Comparison of ENCODE assay signal across 1 cellular context in the genomic region with DNA sequence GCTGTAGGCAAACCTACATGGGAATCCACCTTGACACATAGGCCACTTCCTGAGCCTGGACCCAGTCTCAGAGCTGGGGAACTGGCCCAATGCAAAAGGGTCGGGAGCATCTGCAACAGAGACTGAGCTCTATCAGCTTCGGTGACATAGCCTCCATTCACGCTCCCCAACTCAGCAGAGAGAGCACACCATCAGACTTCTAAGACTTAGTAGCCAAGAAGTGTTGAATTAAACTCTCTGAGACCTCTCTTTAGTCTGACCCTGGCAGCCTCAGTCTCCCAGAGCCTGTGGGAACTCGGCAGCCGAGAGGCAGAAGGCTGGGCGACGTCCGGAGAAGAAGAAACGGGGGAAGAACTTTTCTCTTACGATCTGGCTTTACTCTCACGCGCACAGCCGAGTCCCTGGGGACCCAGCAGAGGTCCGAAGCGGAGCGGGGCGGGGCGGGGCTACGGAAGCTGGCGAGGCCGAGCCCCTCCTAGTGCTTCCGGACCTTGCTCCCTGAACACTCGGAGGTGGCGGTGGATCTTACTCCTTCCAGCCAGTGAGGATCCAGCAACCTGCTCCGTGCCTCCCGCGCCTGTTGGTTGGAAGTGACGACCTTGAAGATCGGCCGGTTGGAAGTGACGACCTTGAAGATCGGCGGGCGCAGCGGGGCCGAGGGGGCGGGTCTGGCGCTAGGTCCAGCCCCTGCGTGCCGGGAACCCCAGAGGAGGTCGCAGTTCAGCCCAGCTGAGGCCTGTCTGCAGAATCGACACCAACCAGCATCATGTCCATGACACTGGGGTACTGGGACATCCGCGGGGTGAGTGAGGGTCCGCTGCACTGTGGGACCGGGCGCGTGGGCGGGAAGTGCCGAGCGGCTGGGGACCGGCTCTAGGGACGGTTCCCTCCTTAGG.
TF ChIP-seq lines count a peak whose summit lies in the region.

A gene (plus strand): TSS at position 476 of the 896 bp plus-strand sequence. CDS start 291 bp downstream, at position 767.

TF ChIP-seq in K562, 482 proteins besides CTCF, POLR2A, EP300 and RAD21 (continued from another document and continues in another):
- peak; percentile 25; the same call in 1 of the 2 replicates for TF ChIP-seq MBD2 (IDR thresholded peaks at IDR 0.05; ENCODE audit: borderline replicate concordance, low read depth)
- TF ChIP-seq, protein P1, sequence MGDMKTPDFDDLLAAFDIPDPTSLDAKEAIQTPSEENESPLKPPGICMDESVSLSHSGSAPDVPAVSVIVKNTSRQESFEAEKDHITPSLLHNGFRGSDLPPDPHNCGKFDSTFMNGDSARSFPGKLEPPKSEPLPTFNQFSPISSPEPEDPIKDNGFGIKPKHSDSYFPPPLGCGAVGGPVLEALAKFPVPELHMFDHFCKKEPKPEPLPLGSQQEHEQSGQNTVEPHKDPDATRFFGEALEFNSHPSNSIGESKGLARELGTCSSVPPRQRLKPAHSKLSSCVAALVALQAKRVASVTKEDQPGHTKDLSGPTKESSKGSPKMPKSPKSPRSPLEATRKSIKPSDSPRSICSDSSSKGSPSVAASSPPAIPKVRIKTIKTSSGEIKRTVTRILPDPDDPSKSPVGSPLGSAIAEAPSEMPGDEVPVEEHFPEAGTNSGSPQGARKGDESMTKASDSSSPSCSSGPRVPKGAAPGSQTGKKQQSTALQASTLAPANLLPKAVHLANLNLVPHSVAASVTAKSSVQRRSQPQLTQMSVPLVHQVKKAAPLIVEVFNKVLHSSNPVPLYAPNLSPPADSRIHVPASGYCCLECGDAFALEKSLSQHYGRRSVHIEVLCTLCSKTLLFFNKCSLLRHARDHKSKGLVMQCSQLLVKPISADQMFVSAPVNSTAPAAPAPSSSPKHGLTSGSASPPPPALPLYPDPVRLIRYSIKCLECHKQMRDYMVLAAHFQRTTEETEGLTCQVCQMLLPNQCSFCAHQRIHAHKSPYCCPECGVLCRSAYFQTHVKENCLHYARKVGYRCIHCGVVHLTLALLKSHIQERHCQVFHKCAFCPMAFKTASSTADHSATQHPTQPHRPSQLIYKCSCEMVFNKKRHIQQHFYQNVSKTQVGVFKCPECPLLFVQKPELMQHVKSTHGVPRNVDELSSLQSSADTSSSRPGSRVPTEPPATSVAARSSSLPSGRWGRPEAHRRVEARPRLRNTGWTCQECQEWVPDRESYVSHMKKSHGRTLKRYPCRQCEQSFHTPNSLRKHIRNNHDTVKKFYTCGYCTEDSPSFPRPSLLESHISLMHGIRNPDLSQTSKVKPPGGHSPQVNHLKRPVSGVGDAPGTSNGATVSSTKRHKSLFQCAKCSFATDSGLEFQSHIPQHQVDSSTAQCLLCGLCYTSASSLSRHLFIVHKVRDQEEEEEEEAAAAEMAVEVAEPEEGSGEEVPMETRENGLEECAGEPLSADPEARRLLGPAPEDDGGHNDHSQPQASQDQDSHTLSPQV (IDR thresholded peaks at IDR 0.05): 0 out of 2 replicates have a peak, but pooled peaks have one; percentile 41
- no peak for TF ChIP-seq ZBTB17 (CRISPR knock-in tag; IDR thresholded peaks at IDR 0.05)
- TF ChIP-seq ZNF121 (CRISPR knock-in tag; conservative IDR thresholded peaks at IDR 0.05): peak; percentile 59
- TF ChIP-seq, protein P2, sequence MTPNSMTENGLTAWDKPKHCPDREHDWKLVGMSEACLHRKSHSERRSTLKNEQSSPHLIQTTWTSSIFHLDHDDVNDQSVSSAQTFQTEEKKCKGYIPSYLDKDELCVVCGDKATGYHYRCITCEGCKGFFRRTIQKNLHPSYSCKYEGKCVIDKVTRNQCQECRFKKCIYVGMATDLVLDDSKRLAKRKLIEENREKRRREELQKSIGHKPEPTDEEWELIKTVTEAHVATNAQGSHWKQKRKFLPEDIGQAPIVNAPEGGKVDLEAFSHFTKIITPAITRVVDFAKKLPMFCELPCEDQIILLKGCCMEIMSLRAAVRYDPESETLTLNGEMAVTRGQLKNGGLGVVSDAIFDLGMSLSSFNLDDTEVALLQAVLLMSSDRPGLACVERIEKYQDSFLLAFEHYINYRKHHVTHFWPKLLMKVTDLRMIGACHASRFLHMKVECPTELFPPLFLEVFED (CRISPR knock-in tag; conservative IDR thresholded peaks at IDR 0.05): no peak
- TF ChIP-seq ZNF668 (CRISPR knock-in tag; IDR thresholded peaks at IDR 0.05): no peak
- no peak for TF ChIP-seq ZNF143 (CRISPR knock-in tag; IDR thresholded peaks at IDR 0.05)
- TF ChIP-seq SAP30 (IDR thresholded peaks at IDR 0.05; ENCODE audit: borderline replicate concordance, insufficient read depth, low read depth, low read length, poor library complexity, severe bottlenecking): peak; percentile 36
- TF ChIP-seq, protein P3, sequence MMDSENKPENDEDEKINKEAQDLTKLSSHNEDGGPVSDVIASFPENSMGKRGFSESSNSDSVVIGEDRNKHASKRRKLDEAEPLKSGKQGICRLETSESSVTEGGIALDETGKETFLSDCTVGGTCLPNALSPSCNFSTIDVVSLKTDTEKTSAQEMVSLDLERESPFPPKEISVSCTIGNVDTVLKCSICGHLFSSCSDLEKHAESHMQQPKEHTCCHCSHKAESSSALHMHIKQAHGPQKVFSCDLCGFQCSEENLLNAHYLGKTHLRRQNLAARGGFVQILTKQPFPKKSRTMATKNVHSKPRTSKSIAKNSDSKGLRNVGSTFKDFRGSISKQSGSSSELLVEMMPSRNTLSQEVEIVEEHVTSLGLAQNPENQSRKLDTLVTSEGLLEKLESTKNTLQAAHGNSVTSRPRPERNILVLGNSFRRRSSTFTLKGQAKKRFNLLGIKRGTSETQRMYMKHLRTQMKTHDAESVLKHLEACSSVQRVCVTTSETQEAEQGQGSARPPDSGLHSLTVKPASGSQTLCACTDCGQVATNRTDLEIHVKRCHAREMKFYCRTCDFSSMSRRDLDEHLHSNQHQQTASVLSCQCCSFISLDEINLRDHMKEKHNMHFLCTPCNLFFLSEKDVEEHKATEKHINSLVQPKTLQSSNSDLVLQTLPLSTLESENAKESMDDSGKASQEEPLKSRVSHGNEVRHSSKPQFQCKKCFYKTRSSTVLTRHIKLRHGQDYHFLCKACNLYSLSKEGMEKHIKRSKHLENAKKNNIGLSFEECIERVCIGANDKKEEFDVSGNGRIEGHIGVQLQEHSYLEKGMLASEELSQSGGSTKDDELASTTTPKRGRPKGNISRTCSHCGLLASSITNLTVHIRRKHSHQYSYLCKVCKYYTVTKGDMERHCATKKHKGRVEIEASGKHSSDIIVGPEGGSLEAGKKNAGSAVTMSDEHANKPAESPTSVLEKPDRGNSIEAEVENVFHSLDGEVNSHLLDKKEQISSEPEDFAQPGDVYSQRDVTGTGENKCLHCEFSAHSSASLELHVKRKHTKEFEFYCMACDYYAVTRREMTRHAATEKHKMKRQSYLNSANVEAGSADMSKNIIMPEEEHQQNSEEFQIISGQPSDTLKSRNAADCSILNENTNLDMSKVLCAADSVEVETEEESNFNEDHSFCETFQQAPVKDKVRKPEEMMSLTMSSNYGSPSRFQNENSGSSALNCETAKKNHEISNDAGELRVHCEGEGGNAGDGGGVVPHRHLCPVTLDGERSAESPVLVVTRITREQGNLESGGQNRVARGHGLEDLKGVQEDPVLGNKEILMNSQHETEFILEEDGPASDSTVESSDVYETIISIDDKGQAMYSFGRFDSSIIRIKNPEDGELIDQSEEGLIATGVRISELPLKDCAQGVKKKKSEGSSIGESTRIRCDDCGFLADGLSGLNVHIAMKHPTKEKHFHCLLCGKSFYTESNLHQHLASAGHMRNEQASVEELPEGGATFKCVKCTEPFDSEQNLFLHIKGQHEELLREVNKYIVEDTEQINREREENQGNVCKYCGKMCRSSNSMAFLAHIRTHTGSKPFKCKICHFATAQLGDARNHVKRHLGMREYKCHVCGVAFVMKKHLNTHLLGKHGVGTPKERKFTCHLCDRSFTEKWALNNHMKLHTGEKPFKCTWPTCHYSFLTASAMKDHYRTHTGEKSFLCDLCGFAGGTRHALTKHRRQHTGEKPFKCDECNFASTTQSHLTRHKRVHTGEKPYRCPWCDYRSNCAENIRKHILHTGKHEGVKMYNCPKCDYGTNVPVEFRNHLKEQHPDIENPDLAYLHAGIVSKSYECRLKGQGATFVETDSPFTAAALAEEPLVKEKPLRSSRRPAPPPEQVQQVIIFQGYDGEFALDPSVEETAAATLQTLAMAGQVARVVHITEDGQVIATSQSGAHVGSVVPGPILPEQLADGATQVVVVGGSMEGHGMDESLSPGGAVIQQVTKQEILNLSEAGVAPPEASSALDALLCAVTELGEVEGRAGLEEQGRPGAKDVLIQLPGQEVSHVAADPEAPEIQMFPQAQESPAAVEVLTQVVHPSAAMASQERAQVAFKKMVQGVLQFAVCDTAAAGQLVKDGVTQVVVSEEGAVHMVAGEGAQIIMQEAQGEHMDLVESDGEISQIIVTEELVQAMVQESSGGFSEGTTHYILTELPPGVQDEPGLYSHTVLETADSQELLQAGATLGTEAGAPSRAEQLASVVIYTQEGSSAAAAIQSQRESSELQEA (IDR thresholded peaks at IDR 0.05; ENCODE audit: low read depth): peak; percentile 96
- no peak for TF ChIP-seq POLR3G (IDR thresholded peaks at IDR 0.05; ENCODE audit: extremely low read depth, insufficient read length, insufficient replicate concordance)
- no peak for TF ChIP-seq RBM14 (IDR thresholded peaks at IDR 0.05; ENCODE audit: borderline replicate concordance, insufficient read depth, low read depth, low read length)
- no peak for TF ChIP-seq NCOA2 (IDR thresholded peaks at IDR 0.05; ENCODE audit: partially characterized antibody in 2 of 2)
- TF ChIP-seq SP1 (CRISPR knock-in tag; IDR thresholded peaks at IDR 0.05): peak; percentile 91
- TF ChIP-seq, protein P4, sequence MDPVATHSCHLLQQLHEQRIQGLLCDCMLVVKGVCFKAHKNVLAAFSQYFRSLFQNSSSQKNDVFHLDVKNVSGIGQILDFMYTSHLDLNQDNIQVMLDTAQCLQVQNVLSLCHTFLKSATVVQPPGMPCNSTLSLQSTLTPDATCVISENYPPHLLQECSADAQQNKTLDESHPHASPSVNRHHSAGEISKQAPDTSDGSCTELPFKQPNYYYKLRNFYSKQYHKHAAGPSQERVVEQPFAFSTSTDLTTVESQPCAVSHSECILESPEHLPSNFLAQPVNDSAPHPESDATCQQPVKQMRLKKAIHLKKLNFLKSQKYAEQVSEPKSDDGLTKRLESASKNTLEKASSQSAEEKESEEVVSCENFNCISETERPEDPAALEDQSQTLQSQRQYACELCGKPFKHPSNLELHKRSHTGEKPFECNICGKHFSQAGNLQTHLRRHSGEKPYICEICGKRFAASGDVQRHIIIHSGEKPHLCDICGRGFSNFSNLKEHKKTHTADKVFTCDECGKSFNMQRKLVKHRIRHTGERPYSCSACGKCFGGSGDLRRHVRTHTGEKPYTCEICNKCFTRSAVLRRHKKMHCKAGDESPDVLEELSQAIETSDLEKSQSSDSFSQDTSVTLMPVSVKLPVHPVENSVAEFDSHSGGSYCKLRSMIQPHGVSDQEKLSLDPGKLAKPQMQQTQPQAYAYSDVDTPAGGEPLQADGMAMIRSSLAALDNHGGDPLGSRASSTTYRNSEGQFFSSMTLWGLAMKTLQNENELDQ (CRISPR knock-in tag; IDR thresholded peaks at IDR 0.05; ENCODE audit: borderline replicate concordance): no peak
- TF ChIP-seq, protein P5, sequence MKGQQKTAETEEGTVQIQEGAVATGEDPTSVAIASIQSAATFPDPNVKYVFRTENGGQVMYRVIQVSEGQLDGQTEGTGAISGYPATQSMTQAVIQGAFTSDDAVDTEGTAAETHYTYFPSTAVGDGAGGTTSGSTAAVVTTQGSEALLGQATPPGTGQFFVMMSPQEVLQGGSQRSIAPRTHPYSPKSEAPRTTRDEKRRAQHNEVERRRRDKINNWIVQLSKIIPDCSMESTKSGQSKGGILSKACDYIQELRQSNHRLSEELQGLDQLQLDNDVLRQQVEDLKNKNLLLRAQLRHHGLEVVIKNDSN (CRISPR knock-in tag; IDR thresholded peaks at IDR 0.05): no peak
- TF ChIP-seq, protein P6, sequence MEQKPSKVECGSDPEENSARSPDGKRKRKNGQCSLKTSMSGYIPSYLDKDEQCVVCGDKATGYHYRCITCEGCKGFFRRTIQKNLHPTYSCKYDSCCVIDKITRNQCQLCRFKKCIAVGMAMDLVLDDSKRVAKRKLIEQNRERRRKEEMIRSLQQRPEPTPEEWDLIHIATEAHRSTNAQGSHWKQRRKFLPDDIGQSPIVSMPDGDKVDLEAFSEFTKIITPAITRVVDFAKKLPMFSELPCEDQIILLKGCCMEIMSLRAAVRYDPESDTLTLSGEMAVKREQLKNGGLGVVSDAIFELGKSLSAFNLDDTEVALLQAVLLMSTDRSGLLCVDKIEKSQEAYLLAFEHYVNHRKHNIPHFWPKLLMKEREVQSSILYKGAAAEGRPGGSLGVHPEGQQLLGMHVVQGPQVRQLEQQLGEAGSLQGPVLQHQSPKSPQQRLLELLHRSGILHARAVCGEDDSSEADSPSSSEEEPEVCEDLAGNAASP (IDR thresholded peaks at IDR 0.05): no peak
- no peak for TF ChIP-seq POLR2AphosphoS2 (IDR thresholded peaks at IDR 0.05; ENCODE audit: low read length)
- TF ChIP-seq CREB1 (IDR thresholded peaks at IDR 0.05): 0 out of 2 replicates have a peak, but pooled peaks have one; percentile 16
- peak; percentile 42; the same call in 1 of the 2 replicates for TF ChIP-seq CREB1 (CRISPR knock-in tag; IDR thresholded peaks at IDR 0.05)
- no peak for TF ChIP-seq KLF6 (CRISPR knock-in tag; IDR thresholded peaks at IDR 0.05; ENCODE audit: borderline replicate concordance)
- no peak for TF ChIP-seq ZNF707 (CRISPR knock-in tag; conservative IDR thresholded peaks at IDR 0.05)
- TF ChIP-seq, protein P7, sequence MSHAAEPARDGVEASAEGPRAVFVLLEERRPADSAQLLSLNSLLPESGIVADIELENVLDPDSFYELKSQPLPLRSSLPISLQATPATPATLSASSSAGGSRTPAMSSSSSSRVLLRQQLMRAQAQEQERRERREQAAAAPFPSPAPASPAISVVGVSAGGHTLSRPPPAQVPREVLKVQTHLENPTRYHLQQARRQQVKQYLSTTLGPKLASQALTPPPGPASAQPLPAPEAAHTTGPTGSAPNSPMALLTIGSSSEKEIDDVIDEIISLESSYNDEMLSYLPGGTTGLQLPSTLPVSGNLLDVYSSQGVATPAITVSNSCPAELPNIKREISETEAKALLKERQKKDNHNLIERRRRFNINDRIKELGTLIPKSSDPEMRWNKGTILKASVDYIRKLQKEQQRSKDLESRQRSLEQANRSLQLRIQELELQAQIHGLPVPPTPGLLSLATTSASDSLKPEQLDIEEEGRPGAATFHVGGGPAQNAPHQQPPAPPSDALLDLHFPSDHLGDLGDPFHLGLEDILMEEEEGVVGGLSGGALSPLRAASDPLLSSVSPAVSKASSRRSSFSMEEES (CRISPR knock-in tag; IDR thresholded peaks at IDR 0.05): no peak
- TF ChIP-seq HDGF (IDR thresholded peaks at IDR 0.05): no peak
- no peak for TF ChIP-seq NEUROD1 (IDR thresholded peaks at IDR 0.05; ENCODE audit: borderline replicate concordance, low read depth, low read length, partially characterized antibody)
- TF ChIP-seq HDAC1 (IDR thresholded peaks at IDR 0.05): peak in 1 of 2 experiments; percentile 84; a peak in 2 of 4 replicates
- TF ChIP-seq HMG20B (CRISPR knock-in tag; IDR thresholded peaks at IDR 0.05): no peak
- TF ChIP-seq, protein P8, sequence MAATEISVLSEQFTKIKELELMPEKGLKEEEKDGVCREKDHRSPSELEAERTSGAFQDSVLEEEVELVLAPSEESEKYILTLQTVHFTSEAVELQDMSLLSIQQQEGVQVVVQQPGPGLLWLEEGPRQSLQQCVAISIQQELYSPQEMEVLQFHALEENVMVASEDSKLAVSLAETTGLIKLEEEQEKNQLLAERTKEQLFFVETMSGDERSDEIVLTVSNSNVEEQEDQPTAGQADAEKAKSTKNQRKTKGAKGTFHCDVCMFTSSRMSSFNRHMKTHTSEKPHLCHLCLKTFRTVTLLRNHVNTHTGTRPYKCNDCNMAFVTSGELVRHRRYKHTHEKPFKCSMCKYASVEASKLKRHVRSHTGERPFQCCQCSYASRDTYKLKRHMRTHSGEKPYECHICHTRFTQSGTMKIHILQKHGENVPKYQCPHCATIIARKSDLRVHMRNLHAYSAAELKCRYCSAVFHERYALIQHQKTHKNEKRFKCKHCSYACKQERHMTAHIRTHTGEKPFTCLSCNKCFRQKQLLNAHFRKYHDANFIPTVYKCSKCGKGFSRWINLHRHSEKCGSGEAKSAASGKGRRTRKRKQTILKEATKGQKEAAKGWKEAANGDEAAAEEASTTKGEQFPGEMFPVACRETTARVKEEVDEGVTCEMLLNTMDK (IDR thresholded peaks at IDR 0.05; ENCODE audit: borderline replicate concordance, insufficient read depth, low read depth, low read length, poor library complexity, severe bottlenecking): peak; percentile 65
